In the genomic region with DNA sequence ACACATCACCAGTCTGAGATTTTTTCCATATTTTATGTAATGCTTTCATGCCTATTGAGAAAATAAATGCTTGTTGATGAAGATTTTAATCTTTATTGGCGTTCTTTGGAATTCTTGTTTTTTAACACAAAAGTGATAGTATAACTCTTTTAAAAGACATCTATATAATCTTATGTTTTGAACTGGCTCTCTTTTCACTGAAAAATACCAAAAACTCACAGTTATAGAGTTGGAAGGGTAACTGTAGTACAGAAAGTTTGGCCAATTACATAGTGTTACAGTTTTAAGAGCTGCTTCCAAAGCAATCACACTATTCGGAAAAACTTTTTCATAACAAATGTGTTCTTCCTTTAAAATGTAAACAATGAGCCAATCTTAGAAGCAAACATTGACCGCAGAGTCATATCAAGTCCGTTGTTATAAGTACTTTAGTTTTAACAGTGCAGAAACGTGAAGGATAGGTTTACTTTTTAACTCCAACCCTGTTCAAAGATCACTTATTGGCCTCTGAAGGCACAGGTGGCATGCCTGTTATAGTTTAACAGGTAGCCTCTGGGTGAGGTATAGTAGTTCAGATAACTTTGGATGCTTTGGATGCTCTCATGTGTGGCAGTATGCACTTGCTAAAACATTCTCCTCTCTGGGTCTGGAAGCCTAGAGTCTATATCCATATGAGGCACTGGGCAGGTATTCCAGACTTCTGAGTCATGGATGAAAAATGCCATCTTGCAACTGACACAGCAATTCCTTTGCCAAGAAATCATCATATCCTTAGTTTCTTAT, we compare ENCODE assay signal across 2 cellular contexts.
TF ChIP-seq lines count a peak whose summit lies in the region.

No MANE protein-coding gene starts in this region.

TF ChIP-seq in Ishikawa, 13 proteins besides CTCF, POLR2A, EP300 and RAD21:
- TF ChIP-seq TCF12 (IDR thresholded peaks at IDR 0.05; ENCODE audit: low read depth) (peak; percentile 87), ZBTB7A (IDR thresholded peaks at IDR 0.05; ENCODE audit: low read depth) (no peak), NFIC (IDR thresholded peaks at IDR 0.05) (peak; percentile 88), FOXM1 (IDR thresholded peaks at IDR 0.05; ENCODE audit: borderline replicate concordance, low read depth) (peak; percentile 77), TAF1 (IDR thresholded peaks at IDR 0.05; ENCODE audit: low read depth) (no peak), YY1 (IDR thresholded peaks at IDR 0.05; ENCODE audit: low read depth) (0 out of 2 replicates have a peak, but pooled peaks have one; percentile 35), CEBPB (IDR thresholded peaks at IDR 0.05) (0 out of 2 replicates have a peak, but pooled peaks have one; percentile 32), TEAD4 (IDR thresholded peaks at IDR 0.05) (peak; percentile 95), EGR1 (IDR thresholded peaks at IDR 0.05) (no peak), CREB1 (IDR thresholded peaks at IDR 0.05; ENCODE audit: low read depth) (no peak)
- TF ChIP-seq, protein P1, sequence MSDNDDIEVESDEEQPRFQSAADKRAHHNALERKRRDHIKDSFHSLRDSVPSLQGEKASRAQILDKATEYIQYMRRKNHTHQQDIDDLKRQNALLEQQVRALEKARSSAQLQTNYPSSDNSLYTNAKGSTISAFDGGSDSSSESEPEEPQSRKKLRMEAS (IDR thresholded peaks at IDR 0.05): peak; percentile 45; the same call in 1 of the 2 replicates
- TF ChIP-seq, protein P2, sequence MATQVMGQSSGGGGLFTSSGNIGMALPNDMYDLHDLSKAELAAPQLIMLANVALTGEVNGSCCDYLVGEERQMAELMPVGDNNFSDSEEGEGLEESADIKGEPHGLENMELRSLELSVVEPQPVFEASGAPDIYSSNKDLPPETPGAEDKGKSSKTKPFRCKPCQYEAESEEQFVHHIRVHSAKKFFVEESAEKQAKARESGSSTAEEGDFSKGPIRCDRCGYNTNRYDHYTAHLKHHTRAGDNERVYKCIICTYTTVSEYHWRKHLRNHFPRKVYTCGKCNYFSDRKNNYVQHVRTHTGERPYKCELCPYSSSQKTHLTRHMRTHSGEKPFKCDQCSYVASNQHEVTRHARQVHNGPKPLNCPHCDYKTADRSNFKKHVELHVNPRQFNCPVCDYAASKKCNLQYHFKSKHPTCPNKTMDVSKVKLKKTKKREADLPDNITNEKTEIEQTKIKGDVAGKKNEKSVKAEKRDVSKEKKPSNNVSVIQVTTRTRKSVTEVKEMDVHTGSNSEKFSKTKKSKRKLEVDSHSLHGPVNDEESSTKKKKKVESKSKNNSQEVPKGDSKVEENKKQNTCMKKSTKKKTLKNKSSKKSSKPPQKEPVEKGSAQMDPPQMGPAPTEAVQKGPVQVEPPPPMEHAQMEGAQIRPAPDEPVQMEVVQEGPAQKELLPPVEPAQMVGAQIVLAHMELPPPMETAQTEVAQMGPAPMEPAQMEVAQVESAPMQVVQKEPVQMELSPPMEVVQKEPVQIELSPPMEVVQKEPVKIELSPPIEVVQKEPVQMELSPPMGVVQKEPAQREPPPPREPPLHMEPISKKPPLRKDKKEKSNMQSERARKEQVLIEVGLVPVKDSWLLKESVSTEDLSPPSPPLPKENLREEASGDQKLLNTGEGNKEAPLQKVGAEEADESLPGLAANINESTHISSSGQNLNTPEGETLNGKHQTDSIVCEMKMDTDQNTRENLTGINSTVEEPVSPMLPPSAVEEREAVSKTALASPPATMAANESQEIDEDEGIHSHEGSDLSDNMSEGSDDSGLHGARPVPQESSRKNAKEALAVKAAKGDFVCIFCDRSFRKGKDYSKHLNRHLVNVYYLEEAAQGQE (IDR thresholded peaks at IDR 0.05; ENCODE audit: low read depth): no peak
- TF ChIP-seq, protein P3, sequence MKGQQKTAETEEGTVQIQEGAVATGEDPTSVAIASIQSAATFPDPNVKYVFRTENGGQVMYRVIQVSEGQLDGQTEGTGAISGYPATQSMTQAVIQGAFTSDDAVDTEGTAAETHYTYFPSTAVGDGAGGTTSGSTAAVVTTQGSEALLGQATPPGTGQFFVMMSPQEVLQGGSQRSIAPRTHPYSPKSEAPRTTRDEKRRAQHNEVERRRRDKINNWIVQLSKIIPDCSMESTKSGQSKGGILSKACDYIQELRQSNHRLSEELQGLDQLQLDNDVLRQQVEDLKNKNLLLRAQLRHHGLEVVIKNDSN (IDR thresholded peaks at IDR 0.05): 0 out of 2 replicates have a peak, but pooled peaks have one; percentile 8

TF ChIP-seq in H1, 55 proteins besides CTCF, POLR2A, EP300 and RAD21:
- TF ChIP-seq RFX5 (IDR thresholded peaks at IDR 0.05; ENCODE audit: borderline replicate concordance, low read depth, low read length): no peak
- 0 out of 2 replicates have a peak, but pooled peaks have one; percentile 13 for TF ChIP-seq JUND (IDR thresholded peaks at IDR 0.05; ENCODE audit: low read length)
